8 cellular contexts compared by ENCODE assay signal in the genomic region with DNA sequence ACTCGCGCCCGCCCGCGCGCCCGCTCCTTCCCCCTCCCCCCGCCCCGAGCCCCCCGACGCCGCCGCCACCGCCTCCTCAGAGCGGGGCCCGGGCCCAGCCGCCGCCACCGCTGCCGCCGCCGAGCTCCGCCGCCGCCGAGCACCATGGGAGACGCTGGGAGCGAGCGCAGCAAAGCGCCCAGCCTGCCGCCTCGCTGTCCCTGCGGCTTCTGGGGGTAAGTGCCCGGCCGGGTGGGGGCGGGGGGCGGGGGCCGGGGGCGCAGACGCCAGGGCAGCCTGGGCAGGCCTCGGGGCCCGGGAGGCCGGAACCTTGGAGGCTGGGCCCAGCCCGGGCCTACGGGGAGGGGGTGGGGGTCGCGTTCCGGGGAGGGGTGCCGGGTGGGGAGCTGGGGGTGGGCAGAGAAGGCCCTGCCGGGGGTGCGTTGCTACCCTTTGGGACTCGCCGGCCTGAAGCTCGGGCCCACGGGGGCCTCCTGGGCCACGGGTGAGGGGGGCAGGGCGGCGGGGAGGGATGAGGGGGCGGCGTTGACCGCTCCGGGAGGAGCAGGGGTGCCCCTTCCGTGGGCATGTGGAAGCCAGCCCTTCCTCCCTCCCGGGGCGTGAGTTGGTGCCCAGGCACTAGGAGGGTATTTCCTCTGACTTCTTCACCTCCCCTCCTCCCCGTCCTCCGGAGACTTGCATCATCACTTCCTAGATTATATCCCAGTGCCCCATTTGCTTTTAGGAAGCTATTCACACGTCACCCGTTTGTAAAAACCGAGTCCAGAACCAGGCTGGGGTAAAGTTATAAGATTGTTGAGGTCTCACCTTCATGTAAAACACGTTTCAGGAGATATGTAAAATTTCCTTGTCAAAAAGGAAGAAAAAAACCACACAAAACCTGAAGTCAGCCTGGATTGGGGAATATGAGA. TPM values are rescaled to one million over a fixed set of nuclear protein-coding genes. Genes with fewer than 3 reads are reported as not detected.
DNase-seq lines count a peak whose midpoint lies in the region; ATAC-seq, FAIRE-seq and TF ChIP-seq lines count a peak whose summit lies in the region.

No MANE protein-coding gene starts in this region.

- FAIRE-seq in A549 (lab: Jason Lieb, UNC), result no peak

- H3K27ac ChIP-seq in A549, result peak overlapping the region; percentile 98 to 100

- CTCF ChIA-PET in A549 (lab: Yijun Ruan, JAX), result interaction anchor here (1.0 to 2.3 kb wide), 2 partner anchors 11 to 28 kb away, joined by 3 to 13 read pairs; no protein-coding TSS in a partner anchor

- peak overlapping the region; percentile 66 for H3K9ac ChIP-seq in NT2/D1 (ENCODE audit: insufficient read length, low read depth)
- peak overlapping the region; percentile 88 for H3K9ac ChIP-seq in mucosa of stomach (ENCODE audit: low read length)

- peaks cover 22% of the 10 kb centered on the region for H3K36me3 Mint-ChIP-seq in stimulated activated effector memory CD8-positive, alpha-beta T cell treated with anti-CD3 and anti-CD28 coated beads, Interleukin-12 subunit alpha, Interleukin-12 subunit beta, amount 100 ng/mL, for 72 hours

- POLR2A ChIA-PET in A549 (lab: Yijun Ruan, JAX), result interaction anchor here (0.6 to 2.0 kb wide), 6 partner anchors 11 to 267 kb away, joined by 3 to 7 read pairs (median 6); no protein-coding TSS in a partner anchor

- H3K27me3 ChIP-seq in NT2/D1 (ENCODE audit: insufficient read depth, insufficient read length), result no peaks in the 10 kb centered on the region
- no peaks in the 10 kb centered on the region for H3K27me3 ChIP-seq in mucosa of stomach (ENCODE audit: control insufficient read depth, insufficient read depth, low read length)

- TF ChIP-seq CTCF in A549 (IDR thresholded peaks at IDR 0.05), result no peak

- peak overlapping the region; percentile 99 for H3K27ac Mint-ChIP-seq in stimulated activated effector memory CD8-positive, alpha-beta T cell treated with anti-CD3 and anti-CD28 coated beads, Interleukin-12 subunit alpha, Interleukin-12 subunit beta, amount 100 ng/mL, for 72 hours

- peaks cover 46% of the 10 kb centered on the region for H3K4me1 Mint-ChIP-seq in stimulated activated effector memory CD8-positive, alpha-beta T cell treated with anti-CD3 and anti-CD28 coated beads, Interleukin-12 subunit alpha, Interleukin-12 subunit beta, amount 100 ng/mL, for 72 hours

- H3K4me3 Mint-ChIP-seq in stimulated activated effector memory CD8-positive, alpha-beta T cell treated with anti-CD3 and anti-CD28 coated beads, Interleukin-12 subunit alpha, Interleukin-12 subunit beta, amount 100 ng/mL, for 72 hours, result peak overlapping the region; percentile 97

- no peak for TF ChIP-seq POLR2A in A549 (IDR thresholded peaks at IDR 0.05; ENCODE audit: low read length)

- WGBS in A549 (ENCODE audit: missing lambda C conversion rate), result 2% methylated on average over 6 of the region's 71 CpGs

- H3K9me3 ChIP-seq in A549 (no peaks in the 10 kb centered on the region), NT2/D1 (ENCODE audit: insufficient read depth, low read length) (no peaks in the 10 kb centered on the region), mucosa of stomach (ENCODE audit: control insufficient read depth, low read length) (no peaks in the 10 kb centered on the region)

- H3K4me1 ChIP-seq in A549 (peaks cover 35% of the 10 kb centered on the region), NT2/D1 (ENCODE audit: insufficient read depth, insufficient read length) (no peaks in the 10 kb centered on the region), mucosa of stomach (ENCODE audit: control insufficient read depth, insufficient read depth, low read length) (peaks cover 31% of the 10 kb centered on the region)

- ATAC-seq in A549 (peak; percentile 46 to 56), GM19455 (IDR thresholded peaks at IDR 0.05; ENCODE audit: unreplicated experiment) (peak; percentile 8), esophagus mucosa (peak; percentile 16)
- ATAC-seq in stimulated activated effector memory CD8-positive, alpha-beta T cell treated with anti-CD3 and anti-CD28 coated beads, Interleukin-12 subunit alpha, Interleukin-12 subunit beta, amount 100 ng/mL, for 72 hours, result peak; percentile 54

- peak overlapping the region; percentile 62 for H3K4me3 ChIP-seq in A549
- peak overlapping the region; percentile 59 for H3K4me3 ChIP-seq in NT2/D1 (ENCODE audit: insufficient read length, low read depth)
- peak overlapping the region; percentile 47 for H3K4me3 ChIP-seq in mucosa of stomach (ENCODE audit: low read length)

- TF ChIP-seq RAD21 in A549 (conservative IDR thresholded peaks at IDR 0.05 in 1 of 2, IDR thresholded peaks at IDR 0.05 in 1 of 2), result no peak

- DNase-seq in A549 (ENCODE audit: low read depth in 1 of 2, low spot score in 1 of 2) (peak; percentile 22 to 63), NT2/D1 (ENCODE audit: low read depth, low spot score) (no peak), activated T-cell treated with anti-CD3 and anti-CD28 coated beads for 48 hours (ENCODE audit: low read depth) (peak; percentile 42), HPDE6-E6E7 (ENCODE audit: extremely low spot score) (no peak)
- DNase-seq in stimulated activated effector memory CD8-positive, alpha-beta T cell treated with anti-CD3 and anti-CD28 coated beads, Interleukin-12 subunit alpha, Interleukin-12 subunit beta, amount 100 ng/mL, for 72 hours (ENCODE audit: low spot score in 2 of 2), result peak; percentile 32 to 75

- H3K9me3 Mint-ChIP-seq in stimulated activated effector memory CD8-positive, alpha-beta T cell treated with anti-CD3 and anti-CD28 coated beads, Interleukin-12 subunit alpha, Interleukin-12 subunit beta, amount 100 ng/mL, for 72 hours, result no peaks in the 10 kb centered on the region

- H3K36me3 ChIP-seq in NT2/D1 (ENCODE audit: insufficient read depth, insufficient read length, low read length), result no peaks in the 10 kb centered on the region
- no peaks in the 10 kb centered on the region for H3K36me3 ChIP-seq in mucosa of stomach (ENCODE audit: control insufficient read depth, insufficient read depth, low read length)

- H3K4me2 ChIP-seq in A549, result peak overlapping the region; percentile 80

- no peak for TF ChIP-seq EP300 in A549 (IDR thresholded peaks at IDR 0.05)

TF ChIP-seq in A549, 52 proteins besides CTCF, POLR2A, EP300 and RAD21:
- TF ChIP-seq NFE2L2 (conservative IDR thresholded peaks at IDR 0.05; ENCODE audit: low read length) (no peak), CEBPB (IDR thresholded peaks at IDR 0.05) (peak; percentile 32 to 79; a peak in 3 of 4 replicates)
- TF ChIP-seq, protein P1, sequence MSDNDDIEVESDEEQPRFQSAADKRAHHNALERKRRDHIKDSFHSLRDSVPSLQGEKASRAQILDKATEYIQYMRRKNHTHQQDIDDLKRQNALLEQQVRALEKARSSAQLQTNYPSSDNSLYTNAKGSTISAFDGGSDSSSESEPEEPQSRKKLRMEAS (IDR thresholded peaks at IDR 0.05), result peak; percentile 28; the same call in 1 of the 2 replicates

RNA-seq across cellular contexts. Expression of a gene that starts 0.5 kb away (rescaled TPM):
- polyA plus RNA-seq in A549 (2011; rRNA removed) (12.0 and 21.4 TPM in 2 replicates), A549 (2017; fragmentation: RNase III; extraction: RNeasy Plus Mini Kit Qiagen cat#74134 plus additional on column Dnase treatment) (50.0 to 53.4 TPM (median 52.4 TPM) in 3 replicates)
- polyA plus RNA-seq in A549 (2012; cell fraction: cytosol; rRNA removed), result 7.9 and 10.6 TPM in 2 replicates
- polyA plus RNA-seq in A549 (2012; cell fraction: nucleus; rRNA removed), result 8.3 and 14.5 TPM in 2 replicates
- 19.3 and 27.2 TPM in 2 replicates for polyA minus RNA-seq in A549 (2011; rRNA and poly(A)+ RNA removed)
- 42.6 TPM for total RNA-seq in esophagus mucosa

Comparison
In these comparisons a context has a peak if more than half of its experiments do, and no peak if none do; other contexts are left out.
1. DNase-seq: peak in A549 (2 of 2), activated T-cell treated with anti-CD3 and anti-CD28 coated beads for 48 hours (single experiment) and stimulated activated effector memory CD8-positive, alpha-beta T cell treated with anti-CD3 and anti-CD28 coated beads, Interleukin-12 subunit alpha, Interleukin-12 subunit beta, amount 100 ng/mL, for 72 hours (2 of 2); none in NT2/D1 (single experiment) and HPDE6-E6E7 (single experiment).
2. Peak in every context shown above with its lines, with median percentiles within 50 percentile points of each other: ATAC-seq and H3K4me3 ChIP-seq.